ENCODE assay signal across 10 cellular contexts in genomic region chr12:53591301-53592206, GRCh38. TPM values are rescaled to one million over a fixed set of nuclear protein-coding genes. Genes with fewer than 3 reads are reported as not detected.
DNase-seq lines count a peak whose midpoint lies in the region; ATAC-seq, FAIRE-seq and TF ChIP-seq lines count a peak whose summit lies in the region.
"Had no signal": no experiment of that assay in that cellular context is flagged by ENCODE, and none has a peak within 500 bp of the region (broad histone marks: within the 10 kb centered on the region; RNA-seq: fewer than 3 reads in every experiment).

No MANE protein-coding gene starts in this region.

- CTCF ChIA-PET in K562 (lab: Yijun Ruan, JAX; ENCODE audit: low intra/inter-chr PET ratio): no interaction called here

- TF ChIP-seq POLR2A in K562 (conservative IDR thresholded peaks at IDR 0.05): no peak
- TF ChIP-seq POLR2A in gastrocnemius medialis (IDR thresholded peaks at IDR 0.05): no peak
- no peak for TF ChIP-seq POLR2A in ovary (IDR thresholded peaks at IDR 0.05)

- TF ChIP-seq CTCF in K562 (IDR thresholded peaks at IDR 0.05 in 2 of 3, conservative IDR thresholded peaks at IDR 0.05 in 1 of 3; ENCODE audit: insufficient read depth in 2 of 3, low read depth in 1 of 3, low read length in 3 of 3): no peak
- TF ChIP-seq CTCF in gastrocnemius medialis (IDR thresholded peaks at IDR 0.05 in 4 of 5, conservative IDR thresholded peaks at IDR 0.05 in 1 of 5): no peak
- TF ChIP-seq CTCF in ovary (IDR thresholded peaks at IDR 0.05): no peak

- POLR2A ChIA-PET in K562 (lab: Yijun Ruan, JAX): interaction anchor here (0.6 to 1.4 kb wide), 8 partner anchors 11 to 404 kb away, joined by 3 to 8 read pairs (median 4); no protein-coding TSS in a partner anchor

- intact Hi-C loops in K562 (cut with micrococcal nuclease): no loop called here
- intact Hi-C loops in gastrocnemius medialis (cut with DNase I; ENCODE audit: low total_unique reads): no loop called here
- intact Hi-C loops in ovary (cut with DNase I): no loop called here

- H2AFZ ChIP-seq in Karpas-422 (ENCODE audit: low read length): no peak overlapping the region
- no peak overlapping the region for H2AFZ ChIP-seq in K562 (ENCODE audit: low read depth, low read length)

- H3K4me1 ChIP-seq in Karpas-422 (ENCODE audit: low read length) (peaks cover 61% of the 10 kb centered on the region), K562 (replicated peaks in 1 of 2; ENCODE audit: control insufficient read depth in 2 of 2, insufficient read depth in 2 of 2, low read length in 2 of 2) (peaks cover 0 to 7% of the 10 kb centered on the region in 2 experiments; a peak in 1 of 5 replicates), gastrocnemius medialis (peaks cover 36 to 60% of the 10 kb centered on the region in 2 donors), ovary (ENCODE audit: insufficient read depth) (no peaks in the 10 kb centered on the region)

- peaks cover 95% of the 10 kb centered on the region for H3K79me2 ChIP-seq in Karpas-422 (ENCODE audit: low read length)
- H3K79me2 ChIP-seq in K562 (ENCODE audit: control insufficient read depth, insufficient read depth, low read length): no peaks in the 10 kb centered on the region; the same call in 2 of the 3 replicates

- no peak for DNase-seq in Karpas-422
- DNase-seq in K562 (ENCODE audit: extremely low read depth in 1 of 4, low spot score in 3 of 4): peak in 1 of 4 experiments; percentile 12
- peak; percentile 80 for DNase-seq in inferior parietal cortex (ENCODE audit: extremely low spot score)
- DNase-seq in gastrocnemius medialis: no peak
- no peak for DNase-seq in stimulated activated CD8-positive, alpha-beta memory T cell treated with anti-CD3 and anti-CD28 coated beads, Interleukin-4, amount 100 ng/mL, for 48 hours
- DNase-seq in ovary: no peak
- DNase-seq in NCI-H146 treated with DMSO at 0.1 percent for 48 hours (lab: John Stamatoyannopoulos, UW; ENCODE audit: unreplicated experiment): no peak
- DNase-seq: NCI-H2107, T1000 had no signal

- H4K20me1 ChIP-seq in Karpas-422 (ENCODE audit: insufficient read depth, low read depth, low read length): no peaks in the 10 kb centered on the region
- no peaks in the 10 kb centered on the region for H4K20me1 ChIP-seq in K562 (replicated peaks; ENCODE audit: control insufficient read depth, insufficient read depth, low read length)

- peaks cover 4% of the 10 kb centered on the region; the same call in 1 of the 2 replicates for H3K36me3 ChIP-seq in Karpas-422 (ENCODE audit: insufficient read depth, low read length)
- H3K36me3 ChIP-seq in K562 (ENCODE audit: control insufficient read depth, insufficient read depth, low read length): no peaks in the 10 kb centered on the region
- no peaks in the 10 kb centered on the region for H3K36me3 ChIP-seq in gastrocnemius medialis
- H3K36me3 ChIP-seq in ovary: no peaks in the 10 kb centered on the region

- ATAC-seq in K562 (peak; percentile 51; the same call in 2 of the 3 replicates), gastrocnemius medialis (peak; percentile 60 to 75), GM19023 (IDR thresholded peaks at IDR 0.05; ENCODE audit: unreplicated experiment) (no peak)

- in situ Hi-C loops in K562 (cut with MboI): no loop called here
- in situ Hi-C loops in gastrocnemius medialis (cut with MboI; ENCODE audit: low sequenced_read_pairs in 4 of 4): no loop called here

- TF ChIP-seq RAD21 in K562 (CRISPR knock-in tag; conservative IDR thresholded peaks at IDR 0.05 in 1 of 2, IDR thresholded peaks at IDR 0.05 in 1 of 2): no peak

- no TSS peak for BruUV-seq in K562 (replicated peaks; lab: Mats Ljungman, UMichigan)

- no peak overlapping the region for H3K4me2 ChIP-seq in Karpas-422 (ENCODE audit: low read depth, low read length, poor library complexity, severe bottlenecking)
- H3K4me2 ChIP-seq in K562 (ENCODE audit: insufficient read depth, low read length): no peak overlapping the region

- H3K27ac ChIP-seq in Karpas-422 (ENCODE audit: low read length) (peak overlapping the region; percentile 61; the same call in 1 of the 2 replicates), K562 (ENCODE audit: extremely low read depth, low read depth, low read length) (no peak overlapping the region), gastrocnemius medialis (peak overlapping the region; percentile 6 to 68 (median 32)), ovary (no peak overlapping the region)

- TF ChIP-seq EP300 in K562 (IDR thresholded peaks at IDR 0.05; ENCODE audit: low read length): no peak
- TF ChIP-seq EP300 in ovary (IDR thresholded peaks at IDR 0.05): no peak

- WGBS in K562 (ENCODE audit: insufficient coverage, low coverage, missing lambda C conversion rate): 38% methylated on average over 6 of the region's 6 CpGs
- WGBS in ovary, 3 donors: 59 to 69% (median 62%) methylated on average over 6 of the region's 6 CpGs

- H3K9ac ChIP-seq in Karpas-422 (ENCODE audit: low read length) (no peak overlapping the region), K562 (ENCODE audit: insufficient read depth in 1 of 2, low read depth in 2 of 2, low read length in 2 of 2) (no peak overlapping the region)

- peak; percentile 70 for FAIRE-seq in K562 (lab: Jason Lieb, UNC)

- no peaks in the 10 kb centered on the region for H3K9me3 ChIP-seq in Karpas-422 (ENCODE audit: low read length)
- no peaks in the 10 kb centered on the region for H3K9me3 ChIP-seq in K562 (replicated peaks; ENCODE audit: control insufficient read depth, insufficient read depth, low read depth, low read length)
- no peaks in the 10 kb centered on the region for H3K9me3 ChIP-seq in gastrocnemius medialis
- H3K9me3 ChIP-seq in ovary: no peaks in the 10 kb centered on the region

- H3K9me1 ChIP-seq in K562 (ENCODE audit: control insufficient read depth, insufficient read depth, low read length): no peaks in the 10 kb centered on the region

- H3K4me3 ChIP-seq in Karpas-422 (ENCODE audit: low read length): no peak overlapping the region
- H3K4me3 ChIP-seq in K562: no peak overlapping the region
- peak overlapping the region in 2 of 4 donors; percentile 7 to 14 for H3K4me3 ChIP-seq in gastrocnemius medialis
- H3K4me3 ChIP-seq in ovary: no peak overlapping the region

- H3K9me2 ChIP-seq in Karpas-422 (replicated peaks; ENCODE audit: insufficient read depth, low read length): no peaks in the 10 kb centered on the region

- H3K27me3 ChIP-seq in Karpas-422 (ENCODE audit: low read length) (no peaks in the 10 kb centered on the region), K562 (ENCODE audit: control insufficient read depth in 2 of 2, insufficient read depth in 2 of 2, low read length in 2 of 2) (no peaks in the 10 kb centered on the region), gastrocnemius medialis (no peaks in the 10 kb centered on the region), ovary (no peaks in the 10 kb centered on the region)

TF ChIP-seq in K562, 482 proteins besides CTCF, POLR2A, EP300 and RAD21:
- TF ChIP-seq ZNF785 (CRISPR knock-in tag; IDR thresholded peaks at IDR 0.05): no peak
- TF ChIP-seq KDM1A (IDR thresholded peaks at IDR 0.05): peak; percentile 22 to 45; a peak in 1 of 4 replicates
- TF ChIP-seq LEF1 (IDR thresholded peaks at IDR 0.05): no peak

RNA-seq across cellular contexts. Expression of gene ATF7, which starts 34.6 kb away (rescaled TPM):
- 14.8 and 28.9 TPM in 2 replicates for total RNA-seq in Karpas-422 (2014; rRNA removed; shearing (Covaris generic); ENCODE audit: low replicate concordance)
- total RNA-seq in K562 (2011; cell fraction: chromatin; rRNA removed; ENCODE audit: low replicate concordance): 37.6 and 52.5 TPM in 2 replicates
- total RNA-seq in K562 (2011; cell fraction: nucleolus; rRNA removed): 22.0 and 24.5 TPM in 2 replicates
- total RNA-seq in K562 (2011; cell fraction: nucleoplasm; rRNA removed): 48.6 and 75.5 TPM in 2 replicates
- total RNA-seq in K562 (2014; rRNA removed) (8.5 and 10.6 TPM in 2 replicates), K562 (2014; rRNA removed; fragmentation: Illumina TruSeq; extraction: Trizol) (16.7 and 17.8 TPM in 2 replicates), K562 (2015; rRNA removed; fragmentation: Illumina TruSeq; extraction: Trizol) (12.3 and 13.8 TPM in 2 replicates), K562 (2021) (20.7 and 23.8 TPM in 2 replicates), gastrocnemius medialis (10 to 100 TPM; 21.9 to 47.9 (median 26.3) TPM), ovary (10 to 100 TPM; 19.8 to 60.8 (median 41.3) TPM)
- polyA plus RNA-seq in K562 (2011; rRNA removed) (20.9 and 23.0 TPM in 2 replicates), K562 (2014; fragmentation: Illumina TruSeq; extraction: Trizol) (20.8 and 22.0 TPM in 2 replicates), K562 (2014; fragmentation: Nextera tagmentation; extraction: Ambion mirVana) (10 to 100 TPM; 28.9 to 30.4 TPM), K562 (2014; rRNA removed) (18.4 and 23.5 TPM in 2 replicates), ovary (10 to 100 TPM; 25.1 to 68.5 TPM)
- 13.1 and 21.3 TPM in 2 replicates for polyA plus RNA-seq in K562 (2011; cell fraction: cytosol; rRNA removed)
- polyA plus RNA-seq in K562 (2011; cell fraction: nucleus; rRNA removed): 24.3 and 25.6 TPM in 2 replicates
- polyA plus RNA-seq in K562 (2012): 11.9 and 18.6 TPM in 2 replicates
- polyA minus RNA-seq in K562 (2011; rRNA and poly(A)+ RNA removed): 20.8 and 32.8 TPM in 2 replicates
- polyA minus RNA-seq in K562 (2011; cell fraction: cytosol; rRNA and poly(A)+ RNA removed): 12.7 and 28.9 TPM in 2 replicates
- polyA minus RNA-seq in K562 (2011; cell fraction: nucleus; rRNA and poly(A)+ RNA removed): 9.7 and 15.9 TPM in 2 replicates

Comparison
In these comparisons a context has a peak if more than half of its experiments do, and no peak if none do; other contexts are left out.
1. H3K27ac ChIP-seq: peak in Karpas-422 (single experiment) and gastrocnemius medialis (4 of 4); none in K562 (single experiment) and ovary (0 of 2).